19 cellular contexts compared by ENCODE assay signal in the genomic region with DNA sequence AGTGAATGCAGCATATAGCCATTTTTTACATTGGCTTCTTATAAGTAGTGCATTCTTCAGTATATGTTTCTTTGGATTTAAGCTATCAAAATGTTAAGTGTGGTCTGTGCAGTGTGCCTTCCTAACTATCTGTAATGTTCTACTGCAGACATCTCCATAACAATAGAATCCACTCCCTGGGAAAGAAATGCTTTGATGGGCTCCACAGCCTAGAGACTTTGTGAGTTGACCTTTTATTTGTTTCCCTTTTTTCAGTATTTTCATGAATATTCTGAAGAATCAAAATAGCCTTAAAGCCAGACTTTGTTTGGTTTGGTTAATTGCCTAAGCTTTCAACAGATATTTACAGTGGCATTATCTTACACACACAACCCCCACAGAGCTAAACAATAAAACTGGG.
DNase-seq lines count a peak whose midpoint lies in the region; ATAC-seq, FAIRE-seq and TF ChIP-seq lines count a peak whose summit lies in the region.
"Had no signal": no experiment of that assay in that cellular context is flagged by ENCODE, and none has a peak within 500 bp of the region (broad histone marks: within the 10 kb centered on the region; RNA-seq: fewer than 3 reads in every experiment).

No MANE protein-coding gene starts in this region.

- CTCF ChIA-PET in A673 (lab: Charles Lee) = no interaction called here

- H3K36me3 ChIP-seq in A673 (ENCODE audit: insufficient read depth, low read length, poor library complexity, severe bottlenecking) = no peaks in the 10 kb centered on the region
- no peaks in the 10 kb centered on the region for H3K36me3 ChIP-seq in HUES48 (ENCODE audit: control insufficient read depth, insufficient read depth, low read length)
- no peaks in the 10 kb centered on the region for H3K36me3 ChIP-seq in mesodermal cell (ENCODE audit: control insufficient read depth, insufficient read depth, low read length)
- peaks cover 0 to 16% of the 10 kb centered on the region in 2 donors for H3K36me3 ChIP-seq in psoas muscle (ENCODE audit: insufficient read depth in 1 of 2, low read depth in 1 of 2)
- H3K36me3 ChIP-seq: MG63 had no signal

- H3K9ac ChIP-seq in HUES48 (ENCODE audit: low read depth, low read length) = no peak overlapping the region

- H3K4me3 ChIP-seq in A673 (ENCODE audit: low read depth, low read length, poor library complexity, severe bottlenecking) (no peak overlapping the region), HUES48 (ENCODE audit: low read depth, low read length) (no peak overlapping the region), mesodermal cell (ENCODE audit: extremely low read depth, insufficient read depth, low read length, poor library complexity, severe bottlenecking) (no peak overlapping the region), psoas muscle (no peak overlapping the region)
- H3K4me3 ChIP-seq: MG63 had no signal

- H3K27ac ChIP-seq in A673 (ENCODE audit: low read depth, low read length, poor library complexity, severe bottlenecking) (no peak overlapping the region), HUES48 (ENCODE audit: low read depth, low read length) (peak overlapping the region; percentile 85), mesodermal cell (ENCODE audit: low read depth, low read length, severe bottlenecking) (peak overlapping the region; percentile 82), psoas muscle (no peak overlapping the region)
- H3K27ac ChIP-seq: HL-60, RWPE1 had no signal

- H3K27me3 ChIP-seq in A673 (replicated peaks; ENCODE audit: insufficient read depth, low read depth, low read length, poor library complexity) = no peaks in the 10 kb centered on the region
- no peaks in the 10 kb centered on the region for H3K27me3 ChIP-seq in HUES48 (ENCODE audit: control insufficient read depth, insufficient read depth, low read length)
- H3K27me3 ChIP-seq in psoas muscle (ENCODE audit: insufficient read depth in 3 of 3, low read length in 2 of 3) = no peaks in the 10 kb centered on the region
- H3K27me3 ChIP-seq: MG63 had no signal

- intact Hi-C loops in A673 (cut with micrococcal nuclease; ENCODE audit: unreplicated experiment) = loop anchor here (10.0 kb wide), 1 partner anchor 188 kb away; no protein-coding TSS in a partner anchor
- intact Hi-C loops in psoas muscle (cut with DNase I) = loop anchor here (5.0 to 10.0 kb wide), 2 partner anchors 129 to 142 kb away; no protein-coding TSS in a partner anchor

- POLR2A ChIA-PET in A673 (lab: Charles Lee; ENCODE audit: low non-redundant PET) = interaction anchor here (0.6 kb wide), 1 partner anchor 168 kb away, joined by 3 read pairs; no protein-coding TSS in a partner anchor

- DNase-seq in A673 (ENCODE audit: low spot score) = peak; percentile 2
- no peak for DNase-seq in OCI-M1 (lab: John Stamatoyannopoulos, UW)
- DNase-seq in psoas muscle = no peak
- DNase-seq in NCI-H2227 treated with DMSO at 0.1 percent for 48 hours (lab: John Stamatoyannopoulos, UW) = no peak
- DNase-seq: CD4-positive, alpha-beta memory T cell; H7; Kasumi-1; NCI-H1048; NCI-H1436; NCI-H2029; NCI-H526 treated with DMSO at 0.1 percent for 48 hours had no signal

- H3K4me1 ChIP-seq in A673 (ENCODE audit: insufficient read depth, low read length, poor library complexity, severe bottlenecking) (peaks cover 28% of the 10 kb centered on the region), HUES48 (ENCODE audit: control insufficient read depth, insufficient read depth, low read length) (peaks cover 14% of the 10 kb centered on the region), mesodermal cell (ENCODE audit: control insufficient read depth, insufficient read depth, low read length, poor library complexity, severe bottlenecking) (peaks cover 24% of the 10 kb centered on the region), psoas muscle (no peaks in the 10 kb centered on the region)

- no peak for ATAC-seq in GM21529 (IDR thresholded peaks at IDR 0.05; ENCODE audit: unreplicated experiment)
- no peak for ATAC-seq in psoas muscle

- TF ChIP-seq CTCF in A673 (conservative IDR thresholded peaks at IDR 0.05; ENCODE audit: low read depth, low read length) (no peak), psoas muscle (IDR thresholded peaks at IDR 0.05) (no peak)

- FAIRE-seq in TTC549 (lab: Jason Lieb, UNC) = peak; percentile 97
- FAIRE-seq: GM12891 had no signal

- no peaks in the 10 kb centered on the region for H3K9me3 ChIP-seq in A673 (ENCODE audit: low read depth, low read length, poor library complexity, severe bottlenecking)
- no peaks in the 10 kb centered on the region for H3K9me3 ChIP-seq in HUES48 (ENCODE audit: control insufficient read depth, insufficient read depth, low read length)
- H3K9me3 ChIP-seq in mesodermal cell (ENCODE audit: control insufficient read depth, low read length) = no peaks in the 10 kb centered on the region
- H3K9me3 ChIP-seq in psoas muscle = no peaks in the 10 kb centered on the region

- BruUV-seq in A673 (replicated peaks; lab: Mats Ljungman, UMichigan) = no TSS peak

Comparison
In these comparisons a context has a peak if more than half of its experiments do, and no peak if none do; other contexts are left out.
1. H3K27ac ChIP-seq: peak in HUES48 (single experiment) and mesodermal cell (single experiment); none in A673 (single experiment) and psoas muscle (single experiment).